1 cellular context compared by ENCODE assay signal in genomic region chr3:74824366-74824765, GRCh38.
TF ChIP-seq lines count a peak whose summit lies in the region.

No MANE protein-coding gene starts in this region.

TF ChIP-seq in H1, 55 proteins besides CTCF, POLR2A, EP300 and RAD21 (continued from another document):
- TF ChIP-seq GTF2F1 (IDR thresholded peaks at IDR 0.05; ENCODE audit: borderline replicate concordance, low read depth, low read length) (no peak), USF2 (IDR thresholded peaks at IDR 0.05; ENCODE audit: low read length) (no peak), SP1 (IDR thresholded peaks at IDR 0.05; ENCODE audit: low read depth, low read length) (no peak), SRF (IDR thresholded peaks at IDR 0.05; ENCODE audit: low read depth, low read length) (no peak)
